24 cellular contexts compared by ENCODE assay signal in genomic region chr2:50620783-50621182, GRCh38.
DNase-seq lines count a peak whose midpoint lies in the region; ATAC-seq, FAIRE-seq and TF ChIP-seq lines count a peak whose summit lies in the region.
"Had no signal": no experiment of that assay in that cellular context is flagged by ENCODE, and none has a peak within 500 bp of the region (broad histone marks: within the 10 kb centered on the region; RNA-seq: fewer than 3 reads in every experiment).

No MANE protein-coding gene starts in this region.

- H3K9me3 ChIP-seq in IMR-90 (ENCODE audit: control insufficient read depth, insufficient read depth, low read length) (no peaks in the 10 kb centered on the region), H1 (ENCODE audit: insufficient read depth in 2 of 2, low read depth in 1 of 2, low read length in 1 of 2) (no peaks in the 10 kb centered on the region)
- H3K9me3 ChIP-seq: BLaER1 treated with 17β-estradiol and CSF1 and Interleukin-3, amounts not matched to agents 10 nM and 100 nM; Caco-2; HAP-1 had no signal

- H2BK20ac ChIP-seq in IMR-90 (ENCODE audit: low read depth, low read length) (no peak overlapping the region), H1 (ENCODE audit: low read length) (no peak overlapping the region)

- intact Hi-C loops in IMR-90 (cut with micrococcal nuclease) = no loop called here

- H3K56ac ChIP-seq in IMR-90 (ENCODE audit: extremely low read depth, insufficient read depth, low read length) = no peak overlapping the region
- no peak overlapping the region for H3K56ac ChIP-seq in H1 (replicated peaks; ENCODE audit: insufficient read length, low read depth, low read length)

- H3K4me2 ChIP-seq in IMR-90 (ENCODE audit: low read depth, low read length) (no peak overlapping the region), H1 (ENCODE audit: insufficient read depth in 1 of 2, low read depth in 2 of 2, low read length in 2 of 2) (no peak overlapping the region)
- H3K4me2 ChIP-seq: BLaER1 treated with 17β-estradiol and CSF1 and Interleukin-3, amounts not matched to agents 10 nM and 100 nM had no signal

- TF ChIP-seq CTCF in IMR-90 (conservative IDR thresholded peaks at IDR 0.05; ENCODE audit: low read depth, low read length) (no peak), H1 (IDR thresholded peaks at IDR 0.05; ENCODE audit: control extremely low read depth in 1 of 3, insufficient read depth in 1 of 3, low read depth in 1 of 3, low read length in 3 of 3) (peak in 1 of 3 experiments; percentile 36; a peak in 1 of 4 replicates), type B pancreatic cell (conservative IDR thresholded peaks at IDR 0.05) (peak; percentile 24)

- no peak overlapping the region for H3K27ac Mint-ChIP-seq in type B pancreatic cell
- H3K27ac Mint-ChIP-seq: CD4-positive, alpha-beta memory T cell; HFFc6; IgD-negative memory B cell had no signal

- POLR2A ChIA-PET in IMR-90 (lab: Charles Lee; ENCODE audit: unreplicated experiment) (no interaction called here), H1 (lab: Charles Lee; ENCODE audit: partially characterized antibody) (no interaction called here)

- no peak for TF ChIP-seq RAD21 in IMR-90 (IDR thresholded peaks at IDR 0.05; ENCODE audit: low read length)
- TF ChIP-seq RAD21 in H1 (IDR thresholded peaks at IDR 0.05 in 1 of 2, conservative IDR thresholded peaks at IDR 0.05 in 1 of 2; ENCODE audit: low read depth in 2 of 2, low read length in 2 of 2) = no peak

- H2BK120ac ChIP-seq in IMR-90 (ENCODE audit: low read depth, low read length) (no peak overlapping the region), H1 (replicated peaks; ENCODE audit: low read depth, low read length) (no peak overlapping the region)

- BruUV-seq in IMR-90 (replicated peaks; lab: Mats Ljungman, UMichigan) = no TSS peak

- no peak overlapping the region for H4K5ac ChIP-seq in IMR-90 (ENCODE audit: low read depth, low read length)
- no peak overlapping the region for H4K5ac ChIP-seq in H1 (ENCODE audit: insufficient read length, low read depth, low read length)

- H3K79me1 ChIP-seq in IMR-90 (ENCODE audit: low read depth in 1 of 2, low read length in 2 of 2) (no peaks in the 10 kb centered on the region), H1 (ENCODE audit: low read depth, low read length) (no peaks in the 10 kb centered on the region)

- H3K27me3 ChIP-seq in IMR-90 (ENCODE audit: control insufficient read depth, insufficient read depth, low read length) = no peaks in the 10 kb centered on the region
- no peaks in the 10 kb centered on the region for H3K27me3 ChIP-seq in H1 (replicated peaks in 1 of 4; ENCODE audit: control insufficient read depth in 3 of 4, extremely low read depth in 1 of 4, insufficient read depth in 3 of 4, low read length in 3 of 4)
- H3K27me3 ChIP-seq: BLaER1 treated with 17β-estradiol and CSF1 and Interleukin-3, amounts not matched to agents 10 nM and 100 nM had no signal

- CTCF ChIA-PET in IMR-90 (lab: Yijun Ruan, JAX) (no interaction called here), H1 (lab: Charles Lee; ENCODE audit: partially characterized antibody) (no interaction called here)

- no peak overlapping the region for H2BK12ac ChIP-seq in H1 (ENCODE audit: low read depth, low read length)

- H2AFZ ChIP-seq in IMR-90 (replicated peaks; ENCODE audit: low read length, poor library complexity) (peak overlapping the region; percentile 53), H1 (ENCODE audit: low read length) (no peak overlapping the region)

- H3K4me1 ChIP-seq in IMR-90 (ENCODE audit: control insufficient read depth, insufficient read depth, low read length) = no peaks in the 10 kb centered on the region
- H3K4me1 ChIP-seq in H1 (replicated peaks in 1 of 4; ENCODE audit: control insufficient read depth in 3 of 4, insufficient read depth in 4 of 4, low read length in 3 of 4) = no peaks in the 10 kb centered on the region
- H3K4me1 ChIP-seq: BLaER1 treated with 17β-estradiol and CSF1 and Interleukin-3, amounts not matched to agents 10 nM and 100 nM; Caco-2; HAP-1 had no signal

- no peak overlapping the region for H3K18ac ChIP-seq in IMR-90 (ENCODE audit: low read depth, low read length)
- no peak overlapping the region for H3K18ac ChIP-seq in H1 (ENCODE audit: extremely low read depth, low read length)

- dilution Hi-C loops in IMR-90 (cut with HindIII; ENCODE audit: low sequenced_read_pairs, unreplicated experiment) = no loop called here

- H4K20me1 ChIP-seq in IMR-90 (ENCODE audit: insufficient read depth, low read length) = no peaks in the 10 kb centered on the region
- H4K20me1 ChIP-seq in H1 (replicated peaks in 1 of 2; ENCODE audit: control insufficient read depth in 1 of 2, insufficient read depth in 2 of 2, low read length in 2 of 2) = no peaks in the 10 kb centered on the region
- H4K20me1 ChIP-seq: BLaER1 treated with 17β-estradiol and CSF1 and Interleukin-3, amounts not matched to agents 10 nM and 100 nM had no signal

- no peaks in the 10 kb centered on the region for H3K9me1 ChIP-seq in IMR-90 (ENCODE audit: insufficient read depth, low read length)

- H3K9ac ChIP-seq in IMR-90 (ENCODE audit: low read depth, low read length) = no peak overlapping the region
- no peak overlapping the region for H3K9ac ChIP-seq in H1 (replicated peaks in 1 of 4; ENCODE audit: extremely low read depth in 1 of 4, low read depth in 3 of 4, low read length in 3 of 4)
- H3K9ac ChIP-seq: BLaER1 treated with 17β-estradiol and CSF1 and Interleukin-3, amounts not matched to agents 10 nM and 100 nM had no signal

- no peaks in the 10 kb centered on the region for H3K4me1 Mint-ChIP-seq in type B pancreatic cell (ENCODE audit: unreplicated experiment)
- H3K4me1 Mint-ChIP-seq: CD4-positive, alpha-beta memory T cell had no signal

- no peaks in the 10 kb centered on the region for H3K23me2 ChIP-seq in H1 (ENCODE audit: low read depth, low read length)

- WGBS in IMR-90 (ENCODE audit: extremely low coverage in 2 of 2, insufficient read length in 1 of 2), 2 experiments = no CpG with 5 or more reads among the region's 10 CpGs
- WGBS in H1 (ENCODE audit: extremely low coverage in 1 of 2, insufficient coverage in 1 of 2, insufficient read length in 1 of 2, insufficient replicate concordance in 2 of 2, low coverage in 1 of 2, low lambda C conversion rate in 2 of 2, missing lambda C conversion rate in 1 of 2), 2 experiments = 87% methylated on average over 10 of the region's 10 CpGs; no CpG with 5 or more reads in 1 of the 2 experiments

- H2BK15ac ChIP-seq in IMR-90 (ENCODE audit: low read depth, low read length) = no peak overlapping the region
- H2BK15ac ChIP-seq in H1 (ENCODE audit: low read length) = no peak overlapping the region

- no peaks in the 10 kb centered on the region for H3K36me3 Mint-ChIP-seq in type B pancreatic cell

- peaks cover 5% of the 10 kb centered on the region for H3K9me3 Mint-ChIP-seq in type B pancreatic cell

- H3K27ac ChIP-seq in IMR-90 (ENCODE audit: insufficient read depth, low read length) (no peak overlapping the region), H1 (ENCODE audit: low read depth, low read length) (no peak overlapping the region)
- H3K27ac ChIP-seq: BLaER1 treated with 17β-estradiol and CSF1 and Interleukin-3, amounts not matched to agents 10 nM and 100 nM; SK-N-MC had no signal

- H3K27me3 Mint-ChIP-seq in type B pancreatic cell = no peaks in the 10 kb centered on the region
- H3K27me3 Mint-ChIP-seq: CD4-positive, alpha-beta memory T cell; IgD-negative memory B cell had no signal

- H3K4ac ChIP-seq in IMR-90 (ENCODE audit: low read depth, low read length) = no peak overlapping the region
- no peak overlapping the region for H3K4ac ChIP-seq in H1 (replicated peaks; ENCODE audit: insufficient read length, low read depth, low read length)

- ATAC-seq in IMR-90 (ENCODE audit: low read depth) (no peak), GM19397 (IDR thresholded peaks at IDR 0.05; ENCODE audit: unreplicated experiment) (no peak)

- no peak for FAIRE-seq in H1 (lab: Jason Lieb, UNC)
- no peak for FAIRE-seq in frontal cortex (lab: Jason Lieb, UNC)
- FAIRE-seq: A204.1, GM12892, RCC 7860 had no signal

- no peak overlapping the region for H3K4me3 ChIP-seq in IMR-90 (ENCODE audit: insufficient read depth, low read depth, low read length)
- no peak overlapping the region for H3K4me3 ChIP-seq in H1 (ENCODE audit: extremely low read depth in 1 of 4, insufficient read depth in 2 of 4, low read depth in 3 of 4, low read length in 4 of 4)
- H3K4me3 ChIP-seq: BLaER1 treated with 17β-estradiol and CSF1 and Interleukin-3, amounts not matched to agents 10 nM and 100 nM; HAP-1; SK-N-MC had no signal

- no peak overlapping the region for H2AK9ac ChIP-seq in IMR-90 (replicated peaks; ENCODE audit: low read depth, low read length, poor library complexity)

- H3K14ac ChIP-seq in IMR-90 (replicated peaks; ENCODE audit: low read depth, low read length) = no peak overlapping the region
- no peak overlapping the region for H3K14ac ChIP-seq in H1 (ENCODE audit: insufficient read length)

- H4K91ac ChIP-seq in IMR-90 (ENCODE audit: insufficient read depth, low read depth, low read length) = no peak overlapping the region
- H4K91ac ChIP-seq in H1 (replicated peaks; ENCODE audit: insufficient read length, low read length) = no peak overlapping the region

- no peak for TF ChIP-seq POLR2A in IMR-90 (IDR thresholded peaks at IDR 0.05; ENCODE audit: low read depth, low read length)
- TF ChIP-seq POLR2A in H1 (IDR thresholded peaks at IDR 0.05; ENCODE audit: control extremely low read depth in 1 of 2, low read depth in 2 of 2, low read length in 2 of 2) = no peak

- DNase-seq in COR-L47 (lab: John Stamatoyannopoulos, UW) = peak; percentile 66
- DNase-seq in IMR-90 = no peak
- DNase-seq in H1 (ENCODE audit: low read depth in 1 of 2, low spot score in 2 of 2) = no peak
- no peak for DNase-seq in type B pancreatic cell (ENCODE audit: extremely low spot score, unreplicated experiment)
- DNase-seq in frontal cortex (ENCODE audit: low spot score in 2 of 2) = no peak
- DNase-seq in kidney tubule cell (ENCODE audit: low spot score) = no peak
- DNase-seq: AML-193; CD4-positive, alpha-beta memory T cell; HFFc6; NCI-H1048; NCI-H1417; NCI-H1694; NCI-H2029 treated with DMSO at 0.1 percent for 48 hours; NCI-H526 treated with DMSO at 0.1 percent for 48 hours; SIG-M5 had no signal

- H3K36me3 ChIP-seq in IMR-90 (ENCODE audit: control insufficient read depth, insufficient read depth, low read length) (no peaks in the 10 kb centered on the region), H1 (ENCODE audit: control insufficient read depth in 2 of 4, insufficient read depth in 4 of 4, low read length in 3 of 4) (no peaks in the 10 kb centered on the region)
- H3K36me3 ChIP-seq: BLaER1 treated with 17β-estradiol and CSF1 and Interleukin-3, amounts not matched to agents 10 nM and 100 nM; HAP-1 had no signal

- H2AK5ac ChIP-seq in IMR-90 (ENCODE audit: low read depth, low read length) (no peak overlapping the region), H1 (ENCODE audit: low read depth, low read length) (no peak overlapping the region)

- in situ Hi-C loops in IMR-90 (cut with MboI; ENCODE audit: low sequenced_read_pairs) = no loop called here

- no peak overlapping the region for H4K8ac ChIP-seq in IMR-90 (ENCODE audit: low read depth in 2 of 2, low read length in 2 of 2)
- no peak overlapping the region; the same call in 1 of the 2 replicates for H4K8ac ChIP-seq in H1 (ENCODE audit: extremely low read depth, insufficient read depth, low read length)

- TF ChIP-seq EP300 in H1 (IDR thresholded peaks at IDR 0.05; ENCODE audit: borderline replicate concordance in 1 of 2, low read depth in 2 of 2, low read length in 2 of 2) = no peak

- H3K79me2 ChIP-seq in H1 (ENCODE audit: control insufficient read depth in 1 of 2, insufficient read depth in 2 of 2, low read length in 2 of 2) = no peaks in the 10 kb centered on the region

- H3K4me3 Mint-ChIP-seq in type B pancreatic cell = no peak overlapping the region
- H3K4me3 Mint-ChIP-seq: CD4-positive, alpha-beta memory T cell; HFFc6; IgD-negative memory B cell had no signal

- H2BK5ac ChIP-seq in IMR-90 (ENCODE audit: low read depth, low read length, poor library complexity, severe bottlenecking) (no peak overlapping the region), H1 (ENCODE audit: low read depth, low read length) (no peak overlapping the region)

- no peak overlapping the region for H3K23ac ChIP-seq in IMR-90 (ENCODE audit: low read depth, low read length)
- no peak overlapping the region for H3K23ac ChIP-seq in H1 (ENCODE audit: insufficient read length)
